Comparison of ENCODE assay signal across 23 cellular contexts in genomic region chr1:16021681-16022080, GRCh38. TPM values are rescaled to one million over a fixed set of nuclear protein-coding genes. Genes with fewer than 3 reads are reported as not detected.
DNase-seq lines count a peak whose midpoint lies in the region; ATAC-seq, FAIRE-seq and TF ChIP-seq lines count a peak whose summit lies in the region.
"Had no signal": no experiment of that assay in that cellular context is flagged by ENCODE, and none has a peak within 500 bp of the region (broad histone marks: within the 10 kb centered on the region; RNA-seq: fewer than 3 reads in every experiment).

TSS of gene CLCNKA (plus strand) at chr1:16022036. CDS start at chr1:16022620, 584 bp downstream.

- TF ChIP-seq POLR2A in K562 (conservative IDR thresholded peaks at IDR 0.05) (no peak), esophagus squamous epithelium (IDR thresholded peaks at IDR 0.05) (no peak)

- CTCF ChIA-PET in K562 (lab: Yijun Ruan, JAX; ENCODE audit: low intra/inter-chr PET ratio) = no interaction called here

- H3K4me3 Mint-ChIP-seq in neural progenitor cell = no peak within 1 kb of the TSS
- H3K4me3 Mint-ChIP-seq in type B pancreatic cell = no peak within 1 kb of the TSS
- H3K4me3 Mint-ChIP-seq: immature natural killer cell, nephron progenitor cell had no signal

- H3K27ac Mint-ChIP-seq in neural progenitor cell (peak within 1 kb of the TSS; percentile 72), type B pancreatic cell (peak within 1 kb of the TSS; percentile 34)
- H3K27ac Mint-ChIP-seq: immature natural killer cell, nephron progenitor cell had no signal

- H3K9me3 ChIP-seq in K562 (replicated peaks; ENCODE audit: control insufficient read depth, insufficient read depth, low read depth, low read length) (no peaks in the 10 kb centered on the region), neural progenitor cell (ENCODE audit: low read depth) (no peaks in the 10 kb centered on the region), esophagus squamous epithelium (no peaks in the 10 kb centered on the region)
- H3K9me3 ChIP-seq: SJSA1 had no signal

- peaks cover 28% of the 10 kb centered on the region for H3K4me1 Mint-ChIP-seq in neural progenitor cell
- H3K4me1 Mint-ChIP-seq in type B pancreatic cell (ENCODE audit: unreplicated experiment) = peaks cover 22% of the 10 kb centered on the region
- H3K4me1 Mint-ChIP-seq: immature natural killer cell had no signal

- no peak for ATAC-seq in Right ventricle myocardium inferior
- no peak for ATAC-seq in left ventricle myocardium superior
- ATAC-seq in K562 = no peak
- ATAC-seq in GM21381 (IDR thresholded peaks at IDR 0.05; ENCODE audit: unreplicated experiment) = no peak

- BruUV-seq in K562 (replicated peaks; lab: Mats Ljungman, UMichigan) = no TSS peak

- H3K79me2 ChIP-seq in K562 (ENCODE audit: control insufficient read depth, insufficient read depth, low read length) (no peaks in the 10 kb centered on the region), neural progenitor cell (ENCODE audit: low read depth) (no peaks in the 10 kb centered on the region)

- no peaks in the 10 kb centered on the region for H3F3A ChIP-seq in neural progenitor cell (ENCODE audit: low read depth)

- H3K27me3 ChIP-seq in K562 (ENCODE audit: control insufficient read depth in 2 of 2, insufficient read depth in 2 of 2, low read length in 2 of 2) (peaks cover 7 to 37% of the 10 kb centered on the region in 2 experiments; a peak in 3 of 5 replicates), neural progenitor cell (peaks cover 15% of the 10 kb centered on the region), esophagus squamous epithelium (peaks cover 0 to 7% (median 0%) of the 10 kb centered on the region in 4 donors)
- H3K27me3 ChIP-seq: SJSA1 had no signal

- H3K4me1 ChIP-seq in K562 (replicated peaks in 1 of 2; ENCODE audit: control insufficient read depth in 2 of 2, insufficient read depth in 2 of 2, low read length in 2 of 2) (peaks cover 0 to 49% of the 10 kb centered on the region in 2 experiments; a peak in 3 of 5 replicates), neural progenitor cell (no peaks in the 10 kb centered on the region), esophagus squamous epithelium (peaks cover 13 to 40% (median 28%) of the 10 kb centered on the region in 3 donors)

- no peak for TF ChIP-seq RAD21 in K562 (CRISPR knock-in tag; conservative IDR thresholded peaks at IDR 0.05 in 1 of 2, IDR thresholded peaks at IDR 0.05 in 1 of 2)

- peaks cover 13% of the 10 kb centered on the region for H3K27me3 Mint-ChIP-seq in neural progenitor cell (ENCODE audit: insufficient read depth, low read depth)
- peaks cover 9% of the 10 kb centered on the region for H3K27me3 Mint-ChIP-seq in type B pancreatic cell

- no peak for TF ChIP-seq EP300 in K562 (IDR thresholded peaks at IDR 0.05; ENCODE audit: low read length)

- no peaks in the 10 kb centered on the region for H3K9me1 ChIP-seq in K562 (ENCODE audit: control insufficient read depth, insufficient read depth, low read length)

- H3K4me3 ChIP-seq in K562 = no peak within 1 kb of the TSS
- no peak within 1 kb of the TSS for H3K4me3 ChIP-seq in neural progenitor cell
- no peak within 1 kb of the TSS for H3K4me3 ChIP-seq in esophagus squamous epithelium
- H3K4me3 ChIP-seq: SJSA1, skin epidermis had no signal

- intact Hi-C loops in Right ventricle myocardium inferior (cut with DNase I) (no loop called here), left ventricle myocardium superior (cut with micrococcal nuclease) (no loop called here), K562 (cut with micrococcal nuclease) (no loop called here), esophagus squamous epithelium (cut with DNase I) (no loop called here)

- no peak within 1 kb of the TSS for H3K4me2 ChIP-seq in K562 (ENCODE audit: insufficient read depth, low read length)
- no peak within 1 kb of the TSS for H3K4me2 ChIP-seq in neural progenitor cell

- POLR2A ChIA-PET in K562 (lab: Yijun Ruan, JAX) = interaction anchor here (0.6 to 1.7 kb wide), 2 partner anchors 9 to 127 kb away, joined by 3 to 7 read pairs; no protein-coding TSS in a partner anchor

- no peaks in the 10 kb centered on the region for H3K36me3 Mint-ChIP-seq in neural progenitor cell
- H3K36me3 Mint-ChIP-seq in type B pancreatic cell = no peaks in the 10 kb centered on the region
- H3K36me3 Mint-ChIP-seq: immature natural killer cell had no signal

- H3K9ac ChIP-seq in K562 (ENCODE audit: insufficient read depth in 1 of 2, low read depth in 2 of 2, low read length in 2 of 2) = peak within 1 kb of the TSS in 1 of 2 experiments; percentile 78; a peak in 1 of 4 replicates
- no peak within 1 kb of the TSS for H3K9ac ChIP-seq in neural progenitor cell

- DNase-seq in Right ventricle myocardium inferior (ENCODE audit: missing footprints) = peak; percentile 44
- no peak for DNase-seq in left ventricle myocardium superior
- DNase-seq in K562 (ENCODE audit: extremely low read depth in 1 of 4, low spot score in 3 of 4) = no peak
- no peak for DNase-seq in neural progenitor cell (ENCODE audit: low spot score)
- DNase-seq in type B pancreatic cell (ENCODE audit: extremely low spot score, unreplicated experiment) = no peak
- no peak for DNase-seq in esophagus squamous epithelium (lab: John Stamatoyannopoulos, UW)
- no peak for DNase-seq in HPDE6-E6E7 (ENCODE audit: extremely low spot score)
- DNase-seq: activated CD4-positive, alpha-beta T cell treated with anti-CD3 and anti-CD28 coated beads for 48 hours; activated CD8-positive, alpha-beta memory T cell treated with anti-CD3 and anti-CD28 coated beads, Interleukin-2, amount 50 U/mL, for 48 hours; cortex of kidney; GOT3; immature natural killer cell; Karpas-422; NCI-H1092 treated with DMSO at 0.1 percent for 48 hours; NCI-H446 treated with DMSO at 0.1 percent for 48 hours; nephron progenitor cell; T-helper 9 cell had no signal

- 0 out of 2 replicates have a peak within 1 kb of the TSS, but pooled peaks have one; percentile 28 for H2AFZ ChIP-seq in K562 (ENCODE audit: low read depth, low read length)
- no peak within 1 kb of the TSS for H2AFZ ChIP-seq in neural progenitor cell (replicated peaks)

- whole genome bisulfite sequencing in K562 (ENCODE audit: insufficient coverage, low coverage, missing lambda C conversion rate) = 10% methylated on average over 6 of the region's 6 CpGs
- 69 to 83% methylated on average over 2 of the region's 6 CpGs for WGBS in esophagus squamous epithelium, 2 donors

- H4K20me1 ChIP-seq in K562 (replicated peaks; ENCODE audit: control insufficient read depth, insufficient read depth, low read length) = no peaks in the 10 kb centered on the region
- H4K20me1 ChIP-seq in neural progenitor cell (ENCODE audit: low read depth) = no peaks in the 10 kb centered on the region

- FAIRE-seq in K562 (lab: Jason Lieb, UNC) = no peak
- FAIRE-seq: GM12892 had no signal

- H3K9me3 Mint-ChIP-seq in neural progenitor cell (no peaks in the 10 kb centered on the region), type B pancreatic cell (no peaks in the 10 kb centered on the region)
- H3K9me3 Mint-ChIP-seq: immature natural killer cell, nephron progenitor cell had no signal

- H3K27ac ChIP-seq in K562 (ENCODE audit: extremely low read depth, low read depth, low read length) = no peak within 1 kb of the TSS
- H3K27ac ChIP-seq in neural progenitor cell = no peak within 1 kb of the TSS
- H3K27ac ChIP-seq in esophagus squamous epithelium = no peak within 1 kb of the TSS
- H3K27ac ChIP-seq: SJSA1 had no signal

- in situ Hi-C loops in K562 (cut with MboI) = no loop called here

- no peaks in the 10 kb centered on the region for H3K36me3 ChIP-seq in K562 (ENCODE audit: control insufficient read depth, insufficient read depth, low read length)
- H3K36me3 ChIP-seq in neural progenitor cell = no peaks in the 10 kb centered on the region
- no peaks in the 10 kb centered on the region for H3K36me3 ChIP-seq in esophagus squamous epithelium
- H3K36me3 ChIP-seq: SJSA1 had no signal

- TF ChIP-seq CTCF in K562 (IDR thresholded peaks at IDR 0.05 in 2 of 3, conservative IDR thresholded peaks at IDR 0.05 in 1 of 3; ENCODE audit: insufficient read depth in 2 of 3, low read depth in 1 of 3, low read length in 3 of 3) = no peak
- TF ChIP-seq CTCF in neural progenitor cell (IDR thresholded peaks at IDR 0.05) = no peak
- no peak for TF ChIP-seq CTCF in type B pancreatic cell (conservative IDR thresholded peaks at IDR 0.05)
- no peak for TF ChIP-seq CTCF in esophagus squamous epithelium (IDR thresholded peaks at IDR 0.05)

TF ChIP-seq in K562, 482 proteins besides CTCF, POLR2A, EP300 and RAD21 (continues in another document):
- no peak for TF ChIP-seq KDM5B (IDR thresholded peaks at IDR 0.05; ENCODE audit: insufficient replicate concordance, low read depth, low read length)

RNA-seq across cellular contexts. Expression of gene CLCNKA, which starts in this region (rescaled TPM):
- total RNA-seq in Right ventricle myocardium inferior = 0.19 TPM
- total RNA-seq in left ventricle myocardium superior = 0.15 TPM
- 0.55 and 2.4 TPM in 2 replicates for total RNA-seq in K562 (2011; cell fraction: chromatin; rRNA removed; ENCODE audit: low replicate concordance)
- total RNA-seq in K562 (2011; cell fraction: nucleolus; rRNA removed) = 0.92 and 2.0 TPM in 2 replicates
- total RNA-seq in K562 (2011; cell fraction: nucleoplasm; rRNA removed) = 0.76 and 2.0 TPM in 2 replicates
- 0.18 TPM in 1 of 2 replicates, not detected in the other for total RNA-seq in K562 (2014; rRNA removed)
- not detected in 2 replicates for total RNA-seq in K562 (2014; rRNA removed; fragmentation: Illumina TruSeq; extraction: Trizol)
- total RNA-seq in K562 (2015; rRNA removed; fragmentation: Illumina TruSeq; extraction: Trizol) = not detected in 2 replicates
- total RNA-seq in K562 (2021) = 0.07 and 0.18 TPM in 2 replicates
- 0.10 and 0.45 TPM in 2 replicates for polyA plus RNA-seq in K562 (2011; rRNA removed)
- 0.24 and 1.1 TPM in 2 replicates for polyA plus RNA-seq in K562 (2011; cell fraction: cytosol; rRNA removed)
- polyA plus RNA-seq in K562 (2011; cell fraction: nucleus; rRNA removed) = 4.6 and 6.0 TPM in 2 replicates
- 0.14 and 0.35 TPM in 2 replicates for polyA plus RNA-seq in K562 (2012)
- polyA plus RNA-seq in K562 (2014; fragmentation: Illumina TruSeq; extraction: Trizol) = 0.10 TPM in 1 of 2 replicates, not detected in the other
- polyA plus RNA-seq in K562 (2014; fragmentation: Nextera tagmentation; extraction: Ambion mirVana) = under 1 TPM in 1 of 2 experiments, not detected in 1; 0.03 TPM
- 0.37 TPM in 1 of 2 replicates, not detected in the other for polyA plus RNA-seq in K562 (2014; rRNA removed)
- polyA minus RNA-seq in K562 (2011; rRNA and poly(A)+ RNA removed) = 0.07 TPM in 1 of 2 replicates, not detected in the other
- not detected in 2 replicates for polyA minus RNA-seq in K562 (2011; cell fraction: cytosol; rRNA and poly(A)+ RNA removed)
- polyA minus RNA-seq in K562 (2011; cell fraction: nucleus; rRNA and poly(A)+ RNA removed) = 0.56 and 0.94 TPM in 2 replicates
- total RNA-seq in neural progenitor cell (ENCODE audit: low replicate concordance) = not detected in 2 replicates
- total RNA-seq in type B pancreatic cell (ENCODE audit: low replicate concordance) = 0.38 and 1.6 TPM in 2 replicates
- not detected for total RNA-seq in esophagus squamous epithelium
- total RNA-seq: OCI-LY7, SJSA1 had no signal
- polyA plus RNA-seq: AG04450, immature natural killer cell had no signal

Comparison
In these comparisons a context has a peak if more than half of its experiments do, and no peak if none do; other contexts are left out.
1. Peak in DNase-seq in Right ventricle myocardium inferior; RNA of the gene not detected or under 1 TPM.